Comparison of ENCODE assay signal across 17 cellular contexts in genomic region chr1:19656780-19657475, GRCh38. TPM values are rescaled to one million over a fixed set of nuclear protein-coding genes. Genes with fewer than 3 reads are reported as not detected.
DNase-seq lines count a peak whose midpoint lies in the region; ATAC-seq and TF ChIP-seq lines count a peak whose summit lies in the region.
"Had no signal": no experiment of that assay in that cellular context is flagged by ENCODE, and none has a peak within 500 bp of the region (broad histone marks: within the 10 kb centered on the region; RNA-seq: fewer than 3 reads in every experiment).

No MANE protein-coding gene starts in this region.

- H3K27me3 ChIP-seq in gastroesophageal sphincter: peaks cover under 1% of the 10 kb centered on the region

- TF ChIP-seq CTCF in NB4 (IDR thresholded peaks at IDR 0.05; ENCODE audit: low read depth, low read length) (no peak), gastroesophageal sphincter (IDR thresholded peaks at IDR 0.05) (no peak)

- H3K9me3 ChIP-seq in gastroesophageal sphincter: no peaks in the 10 kb centered on the region

- H3K4me1 ChIP-seq in gastroesophageal sphincter: peaks cover 0 to 68% (median 21%) of the 10 kb centered on the region in 3 donors

- peaks cover 0 to 50% of the 10 kb centered on the region in 2 donors for H3K36me3 ChIP-seq in gastroesophageal sphincter

- peak; percentile 20 for DNase-seq in stimulated activated CD4-positive, alpha-beta T cell treated with anti-CD3 and anti-CD28 coated beads, Interleukin-15, amount 100 ng/mL, for 24 hours
- no peak for DNase-seq in stimulated activated CD4-positive, alpha-beta T cell treated with anti-CD3 and anti-CD28 coated beads, Interleukin-2, amount 100 ng/mL, for 48 hours
- DNase-seq in NB4 (ENCODE audit: low read depth) (peak; percentile 32), NCI-H748 treated with DMSO at 0.1 percent for 48 hours (lab: John Stamatoyannopoulos, UW) (no peak), NCI-H748 (lab: John Stamatoyannopoulos, UW; ENCODE audit: unreplicated experiment) (no peak)
- DNase-seq: ACHN, NCI-H1436, NCI-H1930, NCI-H2171 treated with DMSO at 0.1 percent for 48 hours, NCI-H774, T-helper 17 cell had no signal

- H3K27ac ChIP-seq in gastroesophageal sphincter: peak overlapping the region in 3 of 4 donors; percentile 74 to 99 (median 93)
- H3K27ac ChIP-seq: C4-2B had no signal

- no peak for ATAC-seq in gastroesophageal sphincter
- ATAC-seq in HG03159 (IDR thresholded peaks at IDR 0.05; ENCODE audit: unreplicated experiment): no peak
- ATAC-seq: HCT116, Panc1, T-helper 17 cell had no signal

- no peak for TF ChIP-seq EP300 in gastroesophageal sphincter (IDR thresholded peaks at IDR 0.05)

- no peak for TF ChIP-seq POLR2A in NB4 (IDR thresholded peaks at IDR 0.05; ENCODE audit: extremely low read depth, insufficient read length)
- no peak for TF ChIP-seq POLR2A in gastroesophageal sphincter (IDR thresholded peaks at IDR 0.05)

- no peak overlapping the region for H3K4me3 ChIP-seq in NB4 (ENCODE audit: low read depth, low read length)
- H3K4me3 ChIP-seq in gastroesophageal sphincter: no peak overlapping the region

- no CpG with 5 or more reads among the region's 15 CpGs for WGBS in gastroesophageal sphincter (ENCODE audit: low coverage in 1 of 2), 2 donors

RNA-seq across cellular contexts. Expression of gene HTR6, which starts 7.7 kb away (rescaled TPM):
- total RNA-seq in gastroesophageal sphincter: not detected
- total RNA-seq: NCI-H460 had no signal

RNA-seq across cellular contexts. Expression of gene NBL1, which starts 12.8 kb away (rescaled TPM):
- total RNA-seq in gastroesophageal sphincter: 100 to 1,000 TPM; 203 to 343 (median 301) TPM

Comparison
In these comparisons a context has a peak if more than half of its experiments do, and no peak if none do; other contexts are left out.
1. DNase-seq: peak in stimulated activated CD4-positive, alpha-beta T cell treated with anti-CD3 and anti-CD28 coated beads, Interleukin-15, amount 100 ng/mL, for 24 hours (single experiment) and NB4 (single experiment); none in stimulated activated CD4-positive, alpha-beta T cell treated with anti-CD3 and anti-CD28 coated beads, Interleukin-2, amount 100 ng/mL, for 48 hours (0 of 2), NCI-H748 treated with DMSO at 0.1 percent for 48 hours (single experiment) and NCI-H748 (single experiment).